8 cellular contexts compared by ENCODE assay signal in the genomic region with DNA sequence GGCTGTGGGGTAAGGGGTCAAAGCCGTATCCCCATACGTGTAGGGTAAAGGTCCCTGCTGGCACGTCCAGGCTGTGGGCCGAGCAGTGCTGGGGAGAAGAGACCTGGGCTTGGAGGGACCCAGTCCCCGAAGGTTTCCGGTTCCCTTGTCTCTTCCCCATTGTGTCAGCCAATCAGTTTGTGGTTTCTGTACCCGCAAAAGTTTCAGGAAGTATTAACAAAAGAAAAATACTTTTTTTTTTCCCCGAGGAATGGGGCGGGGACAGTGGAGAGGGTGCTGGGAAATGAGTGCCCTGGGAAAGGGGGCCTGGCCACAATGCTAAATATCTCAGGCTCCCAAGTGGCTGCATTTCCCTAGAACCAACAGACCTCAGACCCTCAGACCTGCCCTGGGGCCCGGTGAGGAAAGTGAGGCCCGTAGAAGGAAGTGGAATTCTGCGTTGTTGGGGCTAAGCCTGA. TPM values are rescaled to one million over a fixed set of nuclear protein-coding genes. Genes with fewer than 3 reads are reported as not detected.
DNase-seq lines count a peak whose midpoint lies in the region; ATAC-seq and TF ChIP-seq lines count a peak whose summit lies in the region.
"Had no signal": no experiment of that assay in that cellular context is flagged by ENCODE, and none has a peak within 500 bp of the region (broad histone marks: within the 10 kb centered on the region; RNA-seq: fewer than 3 reads in every experiment).

No MANE protein-coding gene starts in this region.

- no peak overlapping the region for H2AK5ac ChIP-seq in H9 (ENCODE audit: insufficient read length, low read length)

- H3K27ac ChIP-seq in H9 (ENCODE audit: insufficient read length, low read depth, low read length), result no peak overlapping the region
- H3K27ac ChIP-seq in breast epithelium, result no peak overlapping the region

- no peak overlapping the region for H2BK5ac ChIP-seq in H9 (ENCODE audit: insufficient read length, low read length)

- intact Hi-C loops in breast epithelium (cut with DNase I; ENCODE audit: low total_unique reads), result no loop called here

- no peak overlapping the region for H4K5ac ChIP-seq in H9 (ENCODE audit: insufficient read length, low read depth, low read length)

- H4K8ac ChIP-seq in H9 (replicated peaks; ENCODE audit: insufficient read length, low read depth, low read length), result no peak overlapping the region

- H3K4me1 Mint-ChIP-seq in H9, result no peaks in the 10 kb centered on the region
- H3K4me1 Mint-ChIP-seq in naive B cell, result peaks cover 4 to 16% (median 14%) of the 10 kb centered on the region in 3 donors

- no peak overlapping the region for H2AFZ ChIP-seq in H9 (ENCODE audit: low read length)

- H3K4me3 ChIP-seq in GM12865 (ENCODE audit: low read depth, low read length) (no peak overlapping the region), breast epithelium (peak overlapping the region in 1 of 3 donors; percentile 8)

- no peak overlapping the region for H3K4me3 Mint-ChIP-seq in H9
- H3K4me3 Mint-ChIP-seq in naive B cell, result peak overlapping the region; percentile 73 to 92 (median 82)

- no peak overlapping the region for H3K4me2 ChIP-seq in H9 (ENCODE audit: insufficient read depth, insufficient read length, low read length)

- no peaks in the 10 kb centered on the region for H3K36me3 Mint-ChIP-seq in H9 (ENCODE audit: insufficient read depth in 1 of 3, low read depth in 3 of 3)
- peaks cover 0 to 3% of the 10 kb centered on the region in 2 donors for H3K36me3 Mint-ChIP-seq in naive B cell

- no peak overlapping the region for H3K4ac ChIP-seq in H9 (ENCODE audit: low read depth, low read length)

- TF ChIP-seq CTCF in GM12865 (IDR thresholded peaks at IDR 0.05; ENCODE audit: insufficient read depth, low read depth, low read length, missing control alignments) (no peak), H9 (conservative IDR thresholded peaks at IDR 0.05) (no peak), breast epithelium (IDR thresholded peaks at IDR 0.05) (no peak)

- peak; percentile 67 to 78 for ATAC-seq in naive B cell (ENCODE audit: low read depth in 2 of 2)

- H3K18ac ChIP-seq in H9 (ENCODE audit: insufficient read length, low read depth, low read length), result peak overlapping the region; percentile 42

- H3K27ac Mint-ChIP-seq in H9 (no peak overlapping the region), naive B cell (peak overlapping the region; percentile 29 to 93 (median 87))

- H3K9ac ChIP-seq in H9 (ENCODE audit: extremely low read depth, insufficient read length, low read length), result no peak overlapping the region

- no peaks in the 10 kb centered on the region for H3K36me3 ChIP-seq in breast epithelium

- H3K27me3 ChIP-seq in H9 (ENCODE audit: insufficient read depth, low read length) (no peaks in the 10 kb centered on the region), breast epithelium (no peaks in the 10 kb centered on the region)

- DNase-seq in GM12865 (ENCODE audit: low read depth) (peak; percentile 9), H9 (peak; percentile 30), UCSD-AML1 (lab: John Stamatoyannopoulos, UW; ENCODE audit: unreplicated experiment) (peak; percentile 67), naive B cell (no peak), NCI-H446 treated with DMSO at 0.1 percent for 48 hours (lab: John Stamatoyannopoulos, UW) (no peak), NCI-H748 (lab: John Stamatoyannopoulos, UW; ENCODE audit: unreplicated experiment) (no peak), breast epithelium (ENCODE audit: low spot score in 2 of 2) (no peak)
- DNase-seq: DMS153 had no signal

- H3K79me1 ChIP-seq in H9 (ENCODE audit: insufficient read depth, low read depth, low read length, poor library complexity, severe bottlenecking), result no peaks in the 10 kb centered on the region

- no peak overlapping the region for H3K56ac ChIP-seq in H9 (ENCODE audit: insufficient read length, low read depth, low read length)

- no CpG with 5 or more reads among the region's 12 CpGs for WGBS in H9 (ENCODE audit: extremely low coverage, insufficient read length, low lambda C conversion rate)

- H3K14ac ChIP-seq in H9 (ENCODE audit: insufficient read depth, low read length), result no peak overlapping the region

- H3K79me2 ChIP-seq in H9 (ENCODE audit: insufficient read depth, low read length), result no peaks in the 10 kb centered on the region

- no peak overlapping the region for H2BK15ac ChIP-seq in H9 (ENCODE audit: low read depth, low read length)

- H2BK20ac ChIP-seq in H9 (ENCODE audit: low read depth, low read length, poor library complexity, severe bottlenecking), result no peak overlapping the region

- no peak overlapping the region for H2BK120ac ChIP-seq in H9 (ENCODE audit: low read depth, low read length, poor library complexity, severe bottlenecking)

- no peak overlapping the region for H3T11ph ChIP-seq in H9 (ENCODE audit: low read length)

- H4K91ac ChIP-seq in H9 (ENCODE audit: insufficient read length, low read depth, low read length), result no peak overlapping the region

- H3K27me3 Mint-ChIP-seq in H9 (ENCODE audit: low read depth) (no peaks in the 10 kb centered on the region; the same call in 1 of the 2 replicates), naive B cell (no peaks in the 10 kb centered on the region)

- H3K4me1 ChIP-seq in H9 (ENCODE audit: insufficient read depth, low read length), result no peaks in the 10 kb centered on the region
- H3K4me1 ChIP-seq in breast epithelium, result no peaks in the 10 kb centered on the region

- H3K23me2 ChIP-seq in H9 (ENCODE audit: insufficient read length, low read depth, low read length, poor library complexity, severe bottlenecking), result no peaks in the 10 kb centered on the region

- H2BK12ac ChIP-seq in H9 (ENCODE audit: insufficient read length, low read depth, low read length), result no peak overlapping the region

- H3K23ac ChIP-seq in H9 (ENCODE audit: insufficient read length, low read depth, low read length), result no peak overlapping the region

- TF ChIP-seq POLR2A in breast epithelium (IDR thresholded peaks at IDR 0.05), result no peak

- H3K9me3 ChIP-seq in H9 (ENCODE audit: control insufficient read depth, low read depth, low read length) (no peaks in the 10 kb centered on the region), breast epithelium (no peaks in the 10 kb centered on the region)

- H3K9me3 Mint-ChIP-seq in H9 (no peaks in the 10 kb centered on the region), naive B cell (no peaks in the 10 kb centered on the region)

- no peaks in the 10 kb centered on the region for H4K20me1 ChIP-seq in H9 (ENCODE audit: control insufficient read depth, insufficient read depth, insufficient read length)

RNA-seq across cellular contexts. Expression of gene AMD1, which starts 15.2 kb away (rescaled TPM):
- total RNA-seq in H9 (2021) (162 and 166 TPM in 2 replicates), breast epithelium (10 to 100 TPM; 50.2 to 74.8 (median 73.4) TPM)
- polyA plus RNA-seq in naive B cell (ENCODE audit: low read depth in 6 of 6), result 10 to 100 TPM; 51.3 to 87.5 (median 66.3) TPM

RNA-seq across cellular contexts. Expression of gene CDK19, which starts 44.1 kb away (rescaled TPM):
- total RNA-seq in H9 (2021), result 6.6 and 7.0 TPM in 2 replicates
- polyA plus RNA-seq in naive B cell (ENCODE audit: low read depth in 6 of 6), result 1 to 10 TPM in 5 of 6 donors, under 1 TPM in 1; 0.51 to 5.4 (median 3.9) TPM
- total RNA-seq in breast epithelium, result 10 to 100 TPM; 14.1 to 17.9 (median 17.9) TPM

Comparison
In these comparisons a context has a peak if more than half of its experiments do, and no peak if none do; other contexts are left out.
1. DNase-seq: peak in GM12865 (single experiment), H9 (single experiment) and UCSD-AML1 (single experiment); none in naive B cell (single experiment), NCI-H446 treated with DMSO at 0.1 percent for 48 hours (single experiment), NCI-H748 (single experiment) and breast epithelium (0 of 2).
2. H3K27ac Mint-ChIP-seq: peak in naive B cell (6 of 6); none in H9 (0 of 3).
3. H3K4me3 Mint-ChIP-seq: peak in naive B cell (8 of 8); none in H9 (0 of 2).